Comparison of ENCODE assay signal across 1 cellular context in the genomic region with DNA sequence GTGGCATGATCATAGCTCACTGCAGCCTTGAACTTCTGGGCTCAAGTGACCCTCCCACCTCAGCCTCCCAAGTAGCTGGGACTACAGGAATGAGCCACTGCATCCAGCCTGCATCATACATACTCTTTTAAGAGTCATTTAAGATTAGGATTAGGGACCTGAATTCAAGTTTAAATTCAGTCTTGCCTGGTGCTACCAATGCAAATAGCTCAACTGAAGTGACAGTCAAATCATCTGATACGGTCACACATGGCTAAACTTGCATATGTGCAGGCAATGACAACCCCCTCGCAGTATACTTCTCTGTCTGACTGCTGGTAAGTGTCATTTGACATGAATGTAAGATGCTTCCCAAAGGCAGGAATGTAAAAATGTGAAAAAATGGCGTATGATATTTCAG.
TF ChIP-seq lines count a peak whose summit lies in the region.

No MANE protein-coding gene starts in this region.

TF ChIP-seq in HepG2, 621 proteins besides CTCF, POLR2A, EP300 and RAD21 (continued from another document):
- TF ChIP-seq ATF2 (CRISPR knock-in tag; IDR thresholded peaks at IDR 0.05) (no peak), ZIK1 (CRISPR knock-in tag; IDR thresholded peaks at IDR 0.05; ENCODE audit: borderline replicate concordance, low read depth) (no peak)
TF ChIP-seq in HepG2: peak in this region for 0.
